In genomic region chr18:76058146-76058545, GRCh38 we compare ENCODE assay signal across 20 cellular contexts.
"Had no signal": no experiment of that assay in that cellular context is flagged by ENCODE, and none has a peak within 500 bp of the region (broad histone marks: within the 10 kb centered on the region; RNA-seq: fewer than 3 reads in every experiment).

No MANE protein-coding gene starts in this region.

- H3K27ac Mint-ChIP-seq: mesothelial cell of epicardium, naive B cell had no signal

- H3K36me3 ChIP-seq: esophagus squamous epithelium, gastrocnemius medialis, heart right ventricle, left lung, lower lobe of right lung had no signal

- H3K9me3 ChIP-seq: esophagus squamous epithelium, gastrocnemius medialis, left lung, lower lobe of right lung, mucosa of descending colon had no signal

- H3K36me3 Mint-ChIP-seq: naive B cell had no signal

- H3K4me3 Mint-ChIP-seq: mesothelial cell of epicardium, naive B cell had no signal

- H3K4me3 ChIP-seq: coronary artery, dorsolateral prefrontal cortex, esophagus squamous epithelium, gastrocnemius medialis, heart right ventricle, left lung, lower lobe of right lung, mucosa of descending colon had no signal

- H3K4me1 Mint-ChIP-seq: naive B cell had no signal

- H3K27me3 Mint-ChIP-seq: naive B cell had no signal

- H3K27ac ChIP-seq: coronary artery, dorsolateral prefrontal cortex, esophagus squamous epithelium, gastrocnemius medialis, heart right ventricle, left lung, lower lobe of right lung had no signal

- H3K27me3 ChIP-seq: esophagus squamous epithelium, gastrocnemius medialis, heart right ventricle, left lung had no signal

- H3K4me1 ChIP-seq: esophagus squamous epithelium, gastrocnemius medialis, heart right ventricle, left lung, lower lobe of right lung had no signal

- DNase-seq: dermis blood vessel endothelial cell; dorsolateral prefrontal cortex; effector CD4-positive, alpha-beta T cell; effector memory CD4-positive, alpha-beta T cell; esophagus squamous epithelium; foreskin fibroblast; foreskin melanocyte; gastrocnemius medialis; glutamatergic neuron; heart right ventricle; hippocampal formation; left cardiac atrium; left lung; left ventricle myocardium superior; lower lobe of right lung; mesenchymal stem cell; mucosa of descending colon; naive B cell had no signal
